Comparison of ENCODE assay signal across 22 cellular contexts in the genomic region with DNA sequence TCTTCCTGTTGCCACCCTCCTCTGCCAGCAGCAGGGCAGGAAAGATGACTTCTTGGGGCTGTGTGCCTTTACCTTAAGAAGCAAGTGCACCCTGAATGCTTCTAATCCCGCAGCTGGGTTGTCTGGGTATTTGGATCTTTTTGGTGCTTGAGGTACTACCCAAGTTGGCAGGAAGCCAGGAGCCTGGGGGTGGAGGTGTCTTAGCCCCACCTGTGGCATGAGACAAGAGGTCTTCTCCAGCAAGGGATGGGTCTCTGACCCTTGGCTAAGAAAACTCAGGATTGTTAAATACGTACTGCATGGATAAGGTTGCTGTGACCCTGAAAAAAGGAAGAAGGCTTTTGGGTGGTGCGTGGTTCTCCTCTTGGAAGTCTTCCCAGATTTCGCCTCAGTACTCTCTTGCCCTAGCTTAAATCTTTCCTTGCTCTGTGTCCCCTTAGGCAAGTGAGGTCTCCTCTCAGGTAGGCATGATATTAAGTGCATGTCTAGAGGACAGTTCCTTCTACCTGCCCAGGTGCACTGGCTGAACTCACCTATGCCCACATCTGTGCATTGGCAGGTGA. TPM values are rescaled to one million over a fixed set of nuclear protein-coding genes. Genes with fewer than 3 reads are reported as not detected.
DNase-seq lines count a peak whose midpoint lies in the region; ATAC-seq and TF ChIP-seq lines count a peak whose summit lies in the region.
"Had no signal": no experiment of that assay in that cellular context is flagged by ENCODE, and none has a peak within 500 bp of the region (broad histone marks: within the 10 kb centered on the region; RNA-seq: fewer than 3 reads in every experiment).

No MANE protein-coding gene starts in this region.

- 96% methylated on average over 4 of the region's 4 CpGs for WGBS in smooth muscle cell (ENCODE audit: low lambda C conversion rate)

- no peaks in the 10 kb centered on the region for H3F3A ChIP-seq in smooth muscle cell (ENCODE audit: low read depth)

- no peaks in the 10 kb centered on the region for H3K27me3 ChIP-seq in CD8-positive, alpha-beta memory T cell (ENCODE audit: insufficient read depth, low read length, poor library complexity, severe bottlenecking)
- H3K27me3 ChIP-seq in smooth muscle cell (ENCODE audit: low read depth), result peaks cover 6% of the 10 kb centered on the region
- H3K27me3 ChIP-seq: SJSA1 had no signal

- no peak for ATAC-seq in activated CD8-positive, alpha-beta T cell treated with anti-CD3 and anti-CD28 coated beads for 36 hours
- ATAC-seq in activated CD8-positive, alpha-beta T cell treated with anti-CD3 and anti-CD28 coated beads, Interleukin-2, amount 10 ng/mL, durations not matched to agents 7 days and 5 days, result no peak
- ATAC-seq in GM18909 (IDR thresholded peaks at IDR 0.05; ENCODE audit: poor library complexity, unreplicated experiment), result no peak
- ATAC-seq: left lobe of liver had no signal

- POLR2A ChIA-PET in activated CD8-positive, alpha-beta T cell treated with anti-CD3 and anti-CD28 coated beads for 36 hours (lab: Charles Lee), result interaction anchor here (0.7 to 1.8 kb wide), 4 partner anchors 16 to 177 kb away, joined by 3 to 7 read pairs (median 3); no protein-coding TSS in a partner anchor
- POLR2A ChIA-PET in activated CD8-positive, alpha-beta T cell treated with anti-CD3 and anti-CD28 coated beads, Interleukin-2, amount 10 ng/mL, durations not matched to agents 7 days and 5 days (lab: Charles Lee), result no interaction called here
- POLR2A ChIA-PET in CD8-positive, alpha-beta memory T cell (lab: Charles Lee), result interaction anchor here (2.1 kb wide), 1 partner anchor 24 kb away, joined by 11 read pairs; no protein-coding TSS in a partner anchor

- CTCF ChIA-PET in activated CD8-positive, alpha-beta T cell treated with anti-CD3 and anti-CD28 coated beads for 36 hours (lab: Charles Lee), result interaction anchor here (1.0 to 9.5 kb wide), 8 partner anchors 15 to 234 kb away, joined by 3 to 135 read pairs (median 6); no protein-coding TSS in a partner anchor
- CTCF ChIA-PET in activated CD8-positive, alpha-beta T cell treated with anti-CD3 and anti-CD28 coated beads, Interleukin-2, amount 10 ng/mL, durations not matched to agents 7 days and 5 days (lab: Charles Lee), result interaction anchor here (0.7 to 10.0 kb wide), 5 partner anchors 9 to 159 kb away, joined by 3 to 105 read pairs (median 5); no protein-coding TSS in a partner anchor
- CTCF ChIA-PET in CD8-positive, alpha-beta memory T cell (lab: Charles Lee), result interaction anchor here (7.5 to 9.8 kb wide), 2 partner anchors 23 to 101 kb away, joined by 87 to 99 read pairs; no protein-coding TSS in a partner anchor

- H3K9me3 ChIP-seq in CD8-positive, alpha-beta memory T cell (ENCODE audit: low read length), result no peaks in the 10 kb centered on the region
- H3K9me3 ChIP-seq in smooth muscle cell (replicated peaks; ENCODE audit: low read depth), result no peaks in the 10 kb centered on the region
- H3K9me3 ChIP-seq: SJSA1 had no signal

- H3K27ac ChIP-seq in CD8-positive, alpha-beta memory T cell (ENCODE audit: low read depth, low read length), result peak overlapping the region; percentile 18
- no peak overlapping the region for H3K27ac ChIP-seq in smooth muscle cell (ENCODE audit: low read depth)
- H3K27ac ChIP-seq: SJSA1 had no signal

- H3K4me3 ChIP-seq in CD8-positive, alpha-beta memory T cell (ENCODE audit: low read length), result no peak overlapping the region
- no peak overlapping the region for H3K4me3 ChIP-seq in smooth muscle cell
- H3K4me3 ChIP-seq: SJSA1 had no signal

- peaks cover 63% of the 10 kb centered on the region for H3K4me1 ChIP-seq in CD8-positive, alpha-beta memory T cell (ENCODE audit: insufficient read depth, low read length)
- peaks cover 19% of the 10 kb centered on the region for H3K4me1 ChIP-seq in smooth muscle cell (ENCODE audit: low read depth)

- in situ Hi-C loops in KBM-7 (cut with MboI; ENCODE audit: low pct_unique_long_range_greater_than_20kb, low sequenced_read_pairs), result no loop called here

- DNase-seq in activated CD8-positive, alpha-beta T cell treated with anti-CD3 and anti-CD28 coated beads for 36 hours, result peak; percentile 29
- no peak for DNase-seq in activated CD8-positive, alpha-beta T cell treated with anti-CD3 and anti-CD28 coated beads, Interleukin-2, amount 10 ng/mL, durations not matched to agents 7 days and 5 days
- DNase-seq in CD8-positive, alpha-beta memory T cell, result peak in 1 of 5 donors; percentile 38
- no peak for DNase-seq in activated naive CD8-positive, alpha-beta T cell treated with anti-CD3 and anti-CD28 coated beads for 36 hours
- DNase-seq in smooth muscle cell (lab: John Stamatoyannopoulos, UW; ENCODE audit: unreplicated experiment) (no peak), KBM-7 (no peak), CD1c-positive myeloid dendritic cell (ENCODE audit: extremely low spot score) (no peak)
- DNase-seq: activated CD4-positive, alpha-beta T cell treated with anti-CD3 and anti-CD28 coated beads, Interleukin-2, amount 50 U/mL, for 4 hours; activated CD8-positive, alpha-beta memory T cell treated with anti-CD3 and anti-CD28 coated beads, Interleukin-2, amount 50 U/mL, for 4 hours; activated naive CD8-positive, alpha-beta T cell treated with anti-CD3 and anti-CD28 coated beads, Interleukin-2, amount 10 ng/mL, durations not matched to agents 7 days and 5 days; COR-L47; dermis blood vessel endothelial cell; GDM1; IMR-90; naive B cell; NCI-H1092; NCI-H187; occipital lobe had no signal

- H3K79me2 ChIP-seq in smooth muscle cell (ENCODE audit: low read depth), result peaks cover 7% of the 10 kb centered on the region

- no peaks in the 10 kb centered on the region for H3K9me3 Mint-ChIP-seq in activated CD8-positive, alpha-beta T cell treated with anti-CD3 and anti-CD28 coated beads for 36 hours
- no peaks in the 10 kb centered on the region for H3K9me3 Mint-ChIP-seq in activated CD8-positive, alpha-beta T cell treated with anti-CD3 and anti-CD28 coated beads, Interleukin-2, amount 10 ng/mL, durations not matched to agents 7 days and 5 days (ENCODE audit: insufficient read depth)
- H3K9me3 Mint-ChIP-seq in CD8-positive, alpha-beta memory T cell, result no peaks in the 10 kb centered on the region
- H3K9me3 Mint-ChIP-seq in activated naive CD8-positive, alpha-beta T cell treated with anti-CD3 and anti-CD28 coated beads for 36 hours, result no peaks in the 10 kb centered on the region
- H3K9me3 Mint-ChIP-seq: activated naive CD8-positive, alpha-beta T cell treated with anti-CD3 and anti-CD28 coated beads, Interleukin-2, amount 10 ng/mL, durations not matched to agents 7 days and 5 days; activated T-helper 1 cell treated with anti-CD3 and anti-CD28 coated beads, Interleukin-12 subunit alpha, Interleukin-12 subunit beta, Interleukin-2, Interleukin-4 antibody, amounts not matched to agents 30 ng/mL and 10 ng/mL and 1 ng/mL, durations not matched to agents 14 hours and 24 hours and 36 hours; naive B cell had no signal

- H2AFZ ChIP-seq in smooth muscle cell (ENCODE audit: low read depth), result no peak overlapping the region

- H3K4me3 Mint-ChIP-seq in activated CD8-positive, alpha-beta T cell treated with anti-CD3 and anti-CD28 coated beads for 36 hours, result peak overlapping the region; percentile 23
- no peak overlapping the region for H3K4me3 Mint-ChIP-seq in activated CD8-positive, alpha-beta T cell treated with anti-CD3 and anti-CD28 coated beads, Interleukin-2, amount 10 ng/mL, durations not matched to agents 7 days and 5 days
- peak overlapping the region in 4 of 7 donors; percentile 24 to 99 (median 70) for H3K4me3 Mint-ChIP-seq in CD8-positive, alpha-beta memory T cell
- peak overlapping the region; percentile 38 for H3K4me3 Mint-ChIP-seq in activated naive CD8-positive, alpha-beta T cell treated with anti-CD3 and anti-CD28 coated beads for 36 hours
- H3K4me3 Mint-ChIP-seq: activated naive CD8-positive, alpha-beta T cell treated with anti-CD3 and anti-CD28 coated beads, Interleukin-2, amount 10 ng/mL, durations not matched to agents 7 days and 5 days; activated T-helper 1 cell treated with anti-CD3 and anti-CD28 coated beads, Interleukin-12 subunit alpha, Interleukin-12 subunit beta, Interleukin-2, Interleukin-4 antibody, amounts not matched to agents 30 ng/mL and 10 ng/mL and 1 ng/mL, durations not matched to agents 14 hours and 24 hours and 36 hours had no signal

- H3K27me3 Mint-ChIP-seq in activated CD8-positive, alpha-beta T cell treated with anti-CD3 and anti-CD28 coated beads for 36 hours, result no peaks in the 10 kb centered on the region
- no peaks in the 10 kb centered on the region for H3K27me3 Mint-ChIP-seq in activated CD8-positive, alpha-beta T cell treated with anti-CD3 and anti-CD28 coated beads, Interleukin-2, amount 10 ng/mL, durations not matched to agents 7 days and 5 days (ENCODE audit: low read depth)
- peaks cover 0 to 2% of the 10 kb centered on the region in 2 donors for H3K27me3 Mint-ChIP-seq in CD8-positive, alpha-beta memory T cell
- H3K27me3 Mint-ChIP-seq in activated naive CD8-positive, alpha-beta T cell treated with anti-CD3 and anti-CD28 coated beads for 36 hours, result no peaks in the 10 kb centered on the region
- H3K27me3 Mint-ChIP-seq: activated naive CD8-positive, alpha-beta T cell treated with anti-CD3 and anti-CD28 coated beads, Interleukin-2, amount 10 ng/mL, durations not matched to agents 7 days and 5 days; naive B cell had no signal

- no peaks in the 10 kb centered on the region for H3K36me3 ChIP-seq in CD8-positive, alpha-beta memory T cell (ENCODE audit: insufficient read depth, low read length)
- no peaks in the 10 kb centered on the region for H3K36me3 ChIP-seq in smooth muscle cell (ENCODE audit: low read depth)

- peaks cover 53% of the 10 kb centered on the region for H3K4me1 Mint-ChIP-seq in activated CD8-positive, alpha-beta T cell treated with anti-CD3 and anti-CD28 coated beads for 36 hours (ENCODE audit: low read depth)
- H3K4me1 Mint-ChIP-seq in activated CD8-positive, alpha-beta T cell treated with anti-CD3 and anti-CD28 coated beads, Interleukin-2, amount 10 ng/mL, durations not matched to agents 7 days and 5 days (ENCODE audit: low read depth), result peaks cover 38% of the 10 kb centered on the region
- peaks cover 55 to 61% (median 57%) of the 10 kb centered on the region in 3 donors for H3K4me1 Mint-ChIP-seq in CD8-positive, alpha-beta memory T cell
- peaks cover 49% of the 10 kb centered on the region for H3K4me1 Mint-ChIP-seq in activated naive CD8-positive, alpha-beta T cell treated with anti-CD3 and anti-CD28 coated beads for 36 hours

- no peak overlapping the region for H3K27ac Mint-ChIP-seq in activated CD8-positive, alpha-beta T cell treated with anti-CD3 and anti-CD28 coated beads for 36 hours
- no peak overlapping the region for H3K27ac Mint-ChIP-seq in activated CD8-positive, alpha-beta T cell treated with anti-CD3 and anti-CD28 coated beads, Interleukin-2, amount 10 ng/mL, durations not matched to agents 7 days and 5 days
- H3K27ac Mint-ChIP-seq in CD8-positive, alpha-beta memory T cell, result peak overlapping the region in 4 of 8 donors; percentile 39 to 85 (median 76)
- peak overlapping the region; percentile 13 for H3K27ac Mint-ChIP-seq in activated naive CD8-positive, alpha-beta T cell treated with anti-CD3 and anti-CD28 coated beads for 36 hours
- H3K27ac Mint-ChIP-seq: activated T-helper 1 cell treated with anti-CD3 and anti-CD28 coated beads, Interleukin-12 subunit alpha, Interleukin-12 subunit beta, Interleukin-2, Interleukin-4 antibody, amounts not matched to agents 30 ng/mL and 10 ng/mL and 1 ng/mL, durations not matched to agents 14 hours and 24 hours and 36 hours had no signal

- intact Hi-C loops in activated CD8-positive, alpha-beta T cell treated with anti-CD3 and anti-CD28 coated beads for 36 hours (cut with micrococcal nuclease), result loop anchor here (5.0 to 10.0 kb wide), 2 partner anchors 182 to 345 kb away; a partner anchor contains a TSS

- no peak for TF ChIP-seq CTCF in activated CD8-positive, alpha-beta T cell treated with anti-CD3 and anti-CD28 coated beads for 36 hours (IDR thresholded peaks at IDR 0.05)
- no peak for TF ChIP-seq CTCF in smooth muscle cell (IDR thresholded peaks at IDR 0.05; ENCODE audit: borderline replicate concordance, insufficient read depth, poor library complexity, severe bottlenecking)

- peaks cover 45% of the 10 kb centered on the region for H3K36me3 Mint-ChIP-seq in activated CD8-positive, alpha-beta T cell treated with anti-CD3 and anti-CD28 coated beads for 36 hours (ENCODE audit: low read depth)
- peaks cover 8% of the 10 kb centered on the region for H3K36me3 Mint-ChIP-seq in activated CD8-positive, alpha-beta T cell treated with anti-CD3 and anti-CD28 coated beads, Interleukin-2, amount 10 ng/mL, durations not matched to agents 7 days and 5 days (ENCODE audit: low read depth)
- peaks cover 0 to 6% (median 2%) of the 10 kb centered on the region in 3 donors for H3K36me3 Mint-ChIP-seq in CD8-positive, alpha-beta memory T cell
- H3K36me3 Mint-ChIP-seq in activated naive CD8-positive, alpha-beta T cell treated with anti-CD3 and anti-CD28 coated beads for 36 hours, result peaks cover 24% of the 10 kb centered on the region
- H3K36me3 Mint-ChIP-seq: naive B cell had no signal

- peak overlapping the region; percentile 51 for H3K4me2 ChIP-seq in smooth muscle cell

- H3K9ac ChIP-seq in smooth muscle cell (ENCODE audit: low read depth), result no peak overlapping the region

- peaks cover 26% of the 10 kb centered on the region for H4K20me1 ChIP-seq in smooth muscle cell (ENCODE audit: low read depth)

RNA-seq across cellular contexts. Expression of a gene that starts 4.3 kb away (rescaled TPM):
- 100 to 1,000 TPM; 166 to 170 TPM for total RNA-seq in activated CD8-positive, alpha-beta T cell treated with anti-CD3 and anti-CD28 coated beads for 36 hours
- 10 to 100 TPM; 55.8 to 56.6 TPM for total RNA-seq in activated CD8-positive, alpha-beta T cell treated with anti-CD3 and anti-CD28 coated beads, Interleukin-2, amount 10 ng/mL, durations not matched to agents 7 days and 5 days
- 10 to 100 TPM; 44.1 to 47.6 TPM for total RNA-seq in CD8-positive, alpha-beta memory T cell
- polyA plus RNA-seq in CD8-positive, alpha-beta memory T cell, result 96.3 TPM
- total RNA-seq in activated naive CD8-positive, alpha-beta T cell treated with anti-CD3 and anti-CD28 coated beads for 36 hours, result 100 to 1,000 TPM; 100 to 105 TPM
- total RNA-seq in smooth muscle cell, result 7.0 and 11.7 TPM in 2 replicates
- 15.8 and 18.6 TPM in 2 replicates for polyA plus RNA-seq in smooth muscle cell
